ENCODE assay signal across 16 cellular contexts in the genomic region with DNA sequence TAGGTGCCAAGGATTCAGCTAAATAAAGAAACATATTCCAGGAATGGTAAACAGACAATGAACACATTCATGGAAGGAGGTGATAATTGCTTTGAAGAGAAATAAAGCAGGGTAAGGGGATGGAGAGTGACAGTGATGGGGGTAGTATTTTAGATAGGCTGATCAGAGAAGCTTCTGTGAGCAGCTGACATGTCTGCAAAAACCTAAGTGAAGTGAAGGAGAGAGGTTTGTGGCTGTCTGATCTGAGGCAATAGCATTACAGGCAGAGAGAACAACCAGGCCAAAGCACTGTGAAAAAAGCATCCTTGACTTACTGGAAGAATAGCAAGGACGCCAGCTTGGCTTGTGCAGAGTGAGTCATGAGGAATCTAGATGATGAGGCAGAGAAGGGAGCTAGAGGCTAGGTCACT.
DNase-seq lines count a peak whose midpoint lies in the region; ATAC-seq, FAIRE-seq and TF ChIP-seq lines count a peak whose summit lies in the region.
"Had no signal": no experiment of that assay in that cellular context is flagged by ENCODE, and none has a peak within 500 bp of the region (broad histone marks: within the 10 kb centered on the region; RNA-seq: fewer than 3 reads in every experiment).

No MANE protein-coding gene starts in this region.

- H3K4me3 ChIP-seq in bronchial epithelial cell (ENCODE audit: low read depth, low read length) (no peak overlapping the region), right cardiac atrium (ENCODE audit: low read length) (no peak overlapping the region), stomach smooth muscle (ENCODE audit: low read length in 2 of 2) (no peak overlapping the region), upper lobe of right lung (no peak overlapping the region)
- H3K4me3 ChIP-seq: colonic mucosa had no signal

- no peak for FAIRE-seq in bronchial epithelial cell (lab: Jason Lieb, UNC)

- intact Hi-C loops in right cardiac atrium (cut with DNase I): no loop called here
- intact Hi-C loops in upper lobe of right lung (cut with DNase I): no loop called here

- no peaks in the 10 kb centered on the region for H3K9me3 ChIP-seq in right cardiac atrium (ENCODE audit: control insufficient read depth, low read length)
- no peaks in the 10 kb centered on the region for H3K9me3 ChIP-seq in stomach smooth muscle (ENCODE audit: control insufficient read depth in 2 of 2, low read length in 2 of 2)
- H3K9me3 ChIP-seq in upper lobe of right lung: no peaks in the 10 kb centered on the region
- H3K9me3 ChIP-seq: colonic mucosa had no signal

- H3K27ac ChIP-seq in right cardiac atrium (ENCODE audit: low read length) (peak overlapping the region; percentile 64), stomach smooth muscle (ENCODE audit: low read length) (peak overlapping the region; percentile 38), upper lobe of right lung (no peak overlapping the region)
- H3K27ac ChIP-seq: colonic mucosa, RWPE1 had no signal

- ATAC-seq in right cardiac atrium (peak; percentile 60 to 69), upper lobe of right lung (no peak), SK-N-SH treated with all-trans-retinoic acid at 6 μM for 48 hours (no peak), HG03196 (IDR thresholded peaks at IDR 0.05; ENCODE audit: unreplicated experiment) (no peak)
- ATAC-seq: CD8-positive, alpha-beta T cell had no signal

- TF ChIP-seq CTCF in bronchial epithelial cell (IDR thresholded peaks at IDR 0.05; ENCODE audit: insufficient read depth, low read length, severe bottlenecking) (no peak), upper lobe of right lung (IDR thresholded peaks at IDR 0.05) (no peak)

- peaks cover 1% of the 10 kb centered on the region for H3K27me3 ChIP-seq in bronchial epithelial cell (ENCODE audit: control insufficient read depth, insufficient read depth, low read length)
- no peaks in the 10 kb centered on the region for H3K27me3 ChIP-seq in right cardiac atrium (ENCODE audit: control insufficient read depth, insufficient read depth)
- no peaks in the 10 kb centered on the region for H3K27me3 ChIP-seq in stomach smooth muscle (ENCODE audit: control insufficient read depth in 1 of 2, insufficient read depth in 2 of 2, low read length in 2 of 2)
- no peaks in the 10 kb centered on the region for H3K27me3 ChIP-seq in upper lobe of right lung
- H3K27me3 ChIP-seq: colonic mucosa had no signal

- no peaks in the 10 kb centered on the region for H3K36me3 ChIP-seq in bronchial epithelial cell (ENCODE audit: control insufficient read depth, insufficient read depth, low read length)
- H3K36me3 ChIP-seq in stomach smooth muscle (ENCODE audit: control insufficient read depth in 2 of 2, insufficient read depth in 2 of 2, low read length in 2 of 2): no peaks in the 10 kb centered on the region
- H3K36me3 ChIP-seq in upper lobe of right lung: no peaks in the 10 kb centered on the region
- H3K36me3 ChIP-seq: colonic mucosa had no signal

- no peak overlapping the region for H3K9ac ChIP-seq in stomach smooth muscle (ENCODE audit: low read length in 2 of 2)

- H3K4me1 ChIP-seq in right cardiac atrium (ENCODE audit: control insufficient read depth, insufficient read depth, low read length) (peaks cover 4% of the 10 kb centered on the region), stomach smooth muscle (ENCODE audit: control insufficient read depth, insufficient read depth, low read length) (peaks cover 8% of the 10 kb centered on the region), upper lobe of right lung (no peaks in the 10 kb centered on the region)
- H3K4me1 ChIP-seq: colonic mucosa had no signal

- peak; percentile 69 for DNase-seq in GM04504 (ENCODE audit: low read depth)
- DNase-seq in bronchial epithelial cell (ENCODE audit: low read depth): peak; percentile 41
- DNase-seq in right cardiac atrium: no peak
- DNase-seq in upper lobe of right lung: no peak
- no peak for DNase-seq in SIG-M5 (lab: John Stamatoyannopoulos, UW)
- DNase-seq: activated naive CD4-positive, alpha-beta T cell treated with anti-CD3 and anti-CD28 coated beads for 36 hours; CD8-positive, alpha-beta T cell; colonic mucosa; foreskin melanocyte; NCI-H510A; stimulated activated CD4-positive, alpha-beta T cell treated with anti-CD3 and anti-CD28 coated beads, Interleukin-2, amount 100 ng/mL, for 24 hours; stimulated activated naive CD4-positive, alpha-beta T cell had no signal

- 45% methylated on average over 1 of the region's 1 CpG for WGBS in right cardiac atrium

TF ChIP-seq in SK-N-SH treated with all-trans-retinoic acid at 6 μM for 48 hours, 23 proteins besides CTCF, POLR2A, EP300 and RAD21:
- no peak for TF ChIP-seq ZNF8 (CRISPR knock-in tag; IDR thresholded peaks at IDR 0.05)
- no peak for TF ChIP-seq SNAI2 (CRISPR knock-in tag; IDR thresholded peaks at IDR 0.05)
- TF ChIP-seq, protein P1, sequence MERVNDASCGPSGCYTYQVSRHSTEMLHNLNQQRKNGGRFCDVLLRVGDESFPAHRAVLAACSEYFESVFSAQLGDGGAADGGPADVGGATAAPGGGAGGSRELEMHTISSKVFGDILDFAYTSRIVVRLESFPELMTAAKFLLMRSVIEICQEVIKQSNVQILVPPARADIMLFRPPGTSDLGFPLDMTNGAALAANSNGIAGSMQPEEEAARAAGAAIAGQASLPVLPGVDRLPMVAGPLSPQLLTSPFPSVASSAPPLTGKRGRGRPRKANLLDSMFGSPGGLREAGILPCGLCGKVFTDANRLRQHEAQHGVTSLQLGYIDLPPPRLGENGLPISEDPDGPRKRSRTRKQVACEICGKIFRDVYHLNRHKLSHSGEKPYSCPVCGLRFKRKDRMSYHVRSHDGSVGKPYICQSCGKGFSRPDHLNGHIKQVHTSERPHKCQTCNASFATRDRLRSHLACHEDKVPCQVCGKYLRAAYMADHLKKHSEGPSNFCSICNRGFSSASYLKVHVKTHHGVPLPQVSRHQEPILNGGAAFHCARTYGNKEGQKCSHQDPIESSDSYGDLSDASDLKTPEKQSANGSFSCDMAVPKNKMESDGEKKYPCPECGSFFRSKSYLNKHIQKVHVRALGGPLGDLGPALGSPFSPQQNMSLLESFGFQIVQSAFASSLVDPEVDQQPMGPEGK (CRISPR knock-in tag; IDR thresholded peaks at IDR 0.05; ENCODE audit: borderline replicate concordance): no peak
- TF ChIP-seq ZC3H10 (CRISPR knock-in tag; IDR thresholded peaks at IDR 0.05): no peak
- TF ChIP-seq OSR1 (CRISPR knock-in tag; IDR thresholded peaks at IDR 0.05): no peak
- TF ChIP-seq CSDC2 (CRISPR knock-in tag; IDR thresholded peaks at IDR 0.05): no peak
- no peak for TF ChIP-seq PPARA (CRISPR knock-in tag; IDR thresholded peaks at IDR 0.05; ENCODE audit: borderline replicate concordance)
- no peak for TF ChIP-seq ARNTL (CRISPR knock-in tag; IDR thresholded peaks at IDR 0.05; ENCODE audit: borderline replicate concordance, low read depth)
- TF ChIP-seq ESRRG (CRISPR knock-in tag; IDR thresholded peaks at IDR 0.05): no peak
- TF ChIP-seq GLIS3 (CRISPR knock-in tag; IDR thresholded peaks at IDR 0.05): no peak
- no peak for TF ChIP-seq ZFP3 (CRISPR knock-in tag; IDR thresholded peaks at IDR 0.05)
- TF ChIP-seq, protein P2, sequence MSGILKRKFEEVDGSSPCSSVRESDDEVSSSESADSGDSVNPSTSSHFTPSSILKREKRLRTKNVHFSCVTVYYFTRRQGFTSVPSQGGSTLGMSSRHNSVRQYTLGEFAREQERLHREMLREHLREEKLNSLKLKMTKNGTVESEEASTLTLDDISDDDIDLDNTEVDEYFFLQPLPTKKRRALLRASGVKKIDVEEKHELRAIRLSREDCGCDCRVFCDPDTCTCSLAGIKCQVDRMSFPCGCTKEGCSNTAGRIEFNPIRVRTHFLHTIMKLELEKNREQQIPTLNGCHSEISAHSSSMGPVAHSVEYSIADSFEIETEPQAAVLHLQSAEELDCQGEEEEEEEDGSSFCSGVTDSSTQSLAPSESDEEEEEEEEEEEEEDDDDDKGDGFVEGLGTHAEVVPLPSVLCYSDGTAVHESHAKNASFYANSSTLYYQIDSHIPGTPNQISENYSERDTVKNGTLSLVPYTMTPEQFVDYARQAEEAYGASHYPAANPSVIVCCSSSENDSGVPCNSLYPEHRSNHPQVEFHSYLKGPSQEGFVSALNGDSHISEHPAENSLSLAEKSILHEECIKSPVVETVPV (CRISPR knock-in tag; IDR thresholded peaks at IDR 0.05): no peak

Comparison
In these comparisons a context has a peak if more than half of its experiments do, and no peak if none do; other contexts are left out.
1. DNase-seq: peak in GM04504 (single experiment) and bronchial epithelial cell (single experiment); none in right cardiac atrium (0 of 3), upper lobe of right lung (single experiment) and SIG-M5 (single experiment).
2. ATAC-seq: peak in right cardiac atrium (2 of 2); none in upper lobe of right lung (single experiment), SK-N-SH treated with all-trans-retinoic acid at 6 μM for 48 hours (single experiment) and HG03196 (single experiment).